ENCODE assay signal across 9 cellular contexts in genomic region chr2:159713691-159714585, GRCh38. TPM values are rescaled to one million over a fixed set of nuclear protein-coding genes. Genes with fewer than 3 reads are reported as not detected.
DNase-seq lines count a peak whose midpoint lies in the region; ATAC-seq and FAIRE-seq lines count a peak whose summit lies in the region.
"Had no signal": no experiment of that assay in that cellular context is flagged by ENCODE, and none has a peak within 500 bp of the region (broad histone marks: within the 10 kb centered on the region; RNA-seq: fewer than 3 reads in every experiment).

No MANE protein-coding gene starts in this region.

- H3K4me3 ChIP-seq in mononuclear cell (ENCODE audit: low read length) = peak overlapping the region; percentile 99

- H3K36me3 Mint-ChIP-seq in central memory CD8-positive, alpha-beta T cell (ENCODE audit: insufficient read depth) = peaks cover 38% of the 10 kb centered on the region

- FAIRE-seq in frontal cortex (lab: Jason Lieb, UNC) = no peak
- FAIRE-seq: G401.6 had no signal

- no peaks in the 10 kb centered on the region for H3K9me3 Mint-ChIP-seq in central memory CD8-positive, alpha-beta T cell

- peaks cover 47% of the 10 kb centered on the region for H3K4me1 ChIP-seq in mononuclear cell (ENCODE audit: insufficient read depth, low read length)

- no peaks in the 10 kb centered on the region for H3K9me3 ChIP-seq in mononuclear cell (ENCODE audit: low read depth, low read length)

- H3K27ac Mint-ChIP-seq in central memory CD8-positive, alpha-beta T cell (ENCODE audit: low read depth) = peak overlapping the region; percentile 100

- H3K27me3 Mint-ChIP-seq in central memory CD8-positive, alpha-beta T cell = no peaks in the 10 kb centered on the region

- DNase-seq in NCI-H2196 (lab: John Stamatoyannopoulos, UW; ENCODE audit: unreplicated experiment) (peak; percentile 12), NCI-H2196 treated with DMSO at 0.1 percent for 48 hours (lab: John Stamatoyannopoulos, UW; ENCODE audit: unreplicated experiment) (no peak), NCI-H2029 treated with DMSO at 0.1 percent for 48 hours (lab: John Stamatoyannopoulos, UW) (peak; percentile 13), occipital lobe (lab: John Stamatoyannopoulos, UW) (no peak), frontal cortex (ENCODE audit: low spot score in 2 of 2) (no peak)
- DNase-seq in central memory CD8-positive, alpha-beta T cell (ENCODE audit: low spot score in 2 of 2) = no peak

- peaks cover 65% of the 10 kb centered on the region for H3K4me1 Mint-ChIP-seq in central memory CD8-positive, alpha-beta T cell

- no peaks in the 10 kb centered on the region for H3K27me3 ChIP-seq in mononuclear cell (ENCODE audit: insufficient read depth, low read length)

- peak overlapping the region; percentile 100 for H3K4me3 Mint-ChIP-seq in central memory CD8-positive, alpha-beta T cell

- no peak for ATAC-seq in central memory CD8-positive, alpha-beta T cell (replicated peaks; ENCODE audit: extremely low read depth, poor library complexity, severe bottlenecking)
- no peak for ATAC-seq in GM21576 (IDR thresholded peaks at IDR 0.05; ENCODE audit: unreplicated experiment)

RNA-seq across cellular contexts. Expression of gene MARCHF7, which starts 1.6 kb away (rescaled TPM):
- 143 TPM for total RNA-seq in mononuclear cell
- total RNA-seq in occipital lobe = 168 TPM
- 121 TPM for total RNA-seq in frontal cortex

Comparison
In these comparisons a context has a peak if more than half of its experiments do, and no peak if none do; other contexts are left out.
1. DNase-seq: peak in NCI-H2196 (single experiment) and NCI-H2029 treated with DMSO at 0.1 percent for 48 hours (single experiment); none in NCI-H2196 treated with DMSO at 0.1 percent for 48 hours (single experiment), central memory CD8-positive, alpha-beta T cell (0 of 2), occipital lobe (single experiment) and frontal cortex (0 of 2).